Comparison of ENCODE assay signal across 19 cellular contexts in genomic region chr14:91358654-91359210, GRCh38. TPM values are rescaled to one million over a fixed set of nuclear protein-coding genes. Genes with fewer than 3 reads are reported as not detected.
A peak's percentile ranks its signal among the peaks of the same experiment; 100 is the strongest.
DNase-seq lines count a peak whose midpoint lies in the region; ATAC-seq and TF ChIP-seq lines count a peak whose summit lies in the region.
"Had no signal": no experiment of that assay in that cellular context is flagged by ENCODE, and none has a peak within 500 bp of the region (broad histone marks: within the 10 kb centered on the region; RNA-seq: fewer than 3 reads in every experiment).

No MANE protein-coding gene starts in this region.

- TF ChIP-seq POLR2A in uterus (IDR thresholded peaks at IDR 0.05), result no peak
- TF ChIP-seq POLR2A in suprapubic skin (IDR thresholded peaks at IDR 0.05), result no peak

- H3K36me3 ChIP-seq in right atrium auricular region, result no peaks in the 10 kb centered on the region
- no peaks in the 10 kb centered on the region for H3K36me3 ChIP-seq in SU-DHL-6 (ENCODE audit: low read length)
- H3K36me3 ChIP-seq in endodermal cell (ENCODE audit: control insufficient read depth, insufficient read depth, low read length), result peaks cover 3% of the 10 kb centered on the region
- H3K36me3 ChIP-seq in colonic mucosa, result no peaks in the 10 kb centered on the region
- H3K36me3 ChIP-seq in uterus, result no peaks in the 10 kb centered on the region
- H3K36me3 ChIP-seq in suprapubic skin, result no peaks in the 10 kb centered on the region
- H3K36me3 ChIP-seq: SJCRH30 had no signal

- H3K9ac ChIP-seq in SU-DHL-6 (ENCODE audit: low read length), result 0 out of 2 replicates have a peak overlapping the region, but pooled peaks have one; percentile 62
- H3K9ac ChIP-seq in endodermal cell (ENCODE audit: extremely low read depth, low read length, poor library complexity, severe bottlenecking), result no peak overlapping the region
- H3K9ac ChIP-seq in colonic mucosa (ENCODE audit: low read depth in 2 of 2, low read length in 2 of 2), result no peak overlapping the region

- H3K36me3 Mint-ChIP-seq in endodermal cell (ENCODE audit: low read depth), result peaks cover 16% of the 10 kb centered on the region

- H3K9me3 ChIP-seq in right atrium auricular region (no peaks in the 10 kb centered on the region), SU-DHL-6 (ENCODE audit: insufficient read depth, low read length) (no peaks in the 10 kb centered on the region), endodermal cell (ENCODE audit: control insufficient read depth, low read length) (no peaks in the 10 kb centered on the region), colonic mucosa (no peaks in the 10 kb centered on the region), uterus (no peaks in the 10 kb centered on the region), suprapubic skin (no peaks in the 10 kb centered on the region)
- H3K9me3 ChIP-seq: neutrophil, SJCRH30 had no signal

- 91 to 95% methylated on average over 9 to 13 of the region's 13 CpGs for WGBS in endodermal cell (ENCODE audit: insufficient coverage in 1 of 2, insufficient read length in 1 of 2), 2 experiments
- 97% methylated on average over 13 of the region's 13 CpGs for WGBS in suprapubic skin

- H3K4me1 Mint-ChIP-seq in endodermal cell, result peaks cover 6% of the 10 kb centered on the region

- peak; percentile 27 for DNase-seq in Right ventricle myocardium inferior (ENCODE audit: missing footprints)
- no peak for DNase-seq in right atrium auricular region (ENCODE audit: low spot score)
- DNase-seq in endodermal cell, result no peak
- no peak for DNase-seq in colonic mucosa
- no peak for DNase-seq in uterus
- no peak for DNase-seq in suprapubic skin (ENCODE audit: low spot score in 2 of 2)
- DNase-seq in H4 (ENCODE audit: low spot score), result no peak
- DNase-seq: foreskin melanocyte; H9; NCI-H2029; NCI-H510A treated with DMSO at 0.1 percent for 48 hours; retina; stimulated activated CD4-positive, alpha-beta T cell treated with anti-CD3 and anti-CD28 coated beads, Interleukin-15, amount 100 ng/mL, for 24 hours; stimulated activated naive CD8-positive, alpha-beta T cell treated with anti-CD3 and anti-CD28 coated beads, Interleukin-15, Interleukin-2, amounts not matched to agents 100 U/mL and 50 U/mL, for 24 hours had no signal

- peaks cover 66% of the 10 kb centered on the region for H3F3A ChIP-seq in SU-DHL-6 (ENCODE audit: insufficient read depth)

- no peaks in the 10 kb centered on the region for H3K27me3 Mint-ChIP-seq in endodermal cell (ENCODE audit: insufficient read depth)
- H3K27me3 Mint-ChIP-seq: type B pancreatic cell had no signal

- H4K20me1 ChIP-seq in SU-DHL-6 (ENCODE audit: low read depth, low read length), result no peaks in the 10 kb centered on the region

- H3K4me3 ChIP-seq in right atrium auricular region, result no peak overlapping the region
- H3K4me3 ChIP-seq in SU-DHL-6 (ENCODE audit: insufficient read depth, low read length, poor library complexity, severe bottlenecking), result no peak overlapping the region
- no peak overlapping the region for H3K4me3 ChIP-seq in endodermal cell (ENCODE audit: low read length)
- no peak overlapping the region for H3K4me3 ChIP-seq in colonic mucosa
- no peak overlapping the region for H3K4me3 ChIP-seq in uterus
- no peak overlapping the region for H3K4me3 ChIP-seq in suprapubic skin
- H3K4me3 ChIP-seq: coronary artery, SJCRH30 had no signal

- H3K4me2 ChIP-seq in SU-DHL-6 (ENCODE audit: low read depth, low read length, poor library complexity, severe bottlenecking), result peak overlapping the region; percentile 84

- ATAC-seq in Right ventricle myocardium inferior, result no peak
- ATAC-seq: stimulated activated naive CD8-positive, alpha-beta T cell treated with anti-CD3 and anti-CD28 coated beads, Interleukin-15, Interleukin-2, amounts not matched to agents 100 U/mL and 50 U/mL, for 24 hours had no signal

- no peak overlapping the region for H3K4me3 Mint-ChIP-seq in endodermal cell
- H3K4me3 Mint-ChIP-seq: H9, type B pancreatic cell had no signal

- no peaks in the 10 kb centered on the region for H3K9me2 ChIP-seq in SU-DHL-6 (replicated peaks; ENCODE audit: insufficient read depth, low read length)

- H3K27ac ChIP-seq in right atrium auricular region, result no peak overlapping the region
- peak overlapping the region; percentile 99 for H3K27ac ChIP-seq in SU-DHL-6 (ENCODE audit: low read depth, low read length)
- H3K27ac ChIP-seq in endodermal cell (ENCODE audit: low read depth, low read length), result no peak overlapping the region
- H3K27ac ChIP-seq in colonic mucosa, result no peak overlapping the region
- no peak overlapping the region for H3K27ac ChIP-seq in uterus
- H3K27ac ChIP-seq in suprapubic skin, result no peak overlapping the region
- H3K27ac ChIP-seq: coronary artery, neutrophil, SJCRH30 had no signal

- H3K4me1 ChIP-seq in right atrium auricular region (no peaks in the 10 kb centered on the region), endodermal cell (ENCODE audit: control insufficient read depth, insufficient read depth, low read length) (no peaks in the 10 kb centered on the region), colonic mucosa (no peaks in the 10 kb centered on the region), uterus (no peaks in the 10 kb centered on the region), suprapubic skin (peaks cover 30% of the 10 kb centered on the region)

- H3K9me3 Mint-ChIP-seq in endodermal cell, result no peaks in the 10 kb centered on the region
- H3K9me3 Mint-ChIP-seq: H9, type B pancreatic cell had no signal

- H3K27me3 ChIP-seq in right atrium auricular region, result no peaks in the 10 kb centered on the region
- H3K27me3 ChIP-seq in SU-DHL-6 (ENCODE audit: low read length), result no peaks in the 10 kb centered on the region
- H3K27me3 ChIP-seq in endodermal cell (ENCODE audit: control insufficient read depth, insufficient read depth, low read length, poor library complexity, severe bottlenecking), result no peaks in the 10 kb centered on the region
- H3K27me3 ChIP-seq in colonic mucosa, result no peaks in the 10 kb centered on the region
- no peaks in the 10 kb centered on the region for H3K27me3 ChIP-seq in uterus
- no peaks in the 10 kb centered on the region for H3K27me3 ChIP-seq in suprapubic skin
- H3K27me3 ChIP-seq: neutrophil, SJCRH30 had no signal

- H3K27ac Mint-ChIP-seq in endodermal cell, result peak overlapping the region; percentile 68
- H3K27ac Mint-ChIP-seq: type B pancreatic cell had no signal

- TF ChIP-seq CTCF in right atrium auricular region (IDR thresholded peaks at IDR 0.05) (no peak), SU-DHL-6 (IDR thresholded peaks at IDR 0.05; ENCODE audit: insufficient read depth, low read length, poor library complexity, severe bottlenecking) (no peak), endodermal cell (conservative IDR thresholded peaks at IDR 0.05) (no peak), colonic mucosa (IDR thresholded peaks at IDR 0.05) (no peak), uterus (IDR thresholded peaks at IDR 0.05) (no peak), suprapubic skin (IDR thresholded peaks at IDR 0.05) (no peak)

- H2AFZ ChIP-seq in SU-DHL-6 (ENCODE audit: low read depth, low read length, severe bottlenecking), result no peak overlapping the region

- intact Hi-C loops in Right ventricle myocardium inferior (cut with DNase I) (no loop called here), colonic mucosa (cut with DNase I) (loop anchor here (2.0 kb wide), 1 partner anchor 28 kb away; no protein-coding TSS in a partner anchor), uterus (cut with DNase I; ENCODE audit: low total_unique reads) (no loop called here)

- TF ChIP-seq EP300 in suprapubic skin (IDR thresholded peaks at IDR 0.05), result no peak

- H3K79me2 ChIP-seq in SU-DHL-6 (ENCODE audit: insufficient read depth, low read length), result peaks cover 71% of the 10 kb centered on the region

RNA-seq across cellular contexts. Expression of gene CCDC88C, which starts 58.9 kb away (rescaled TPM):
- total RNA-seq in Right ventricle myocardium inferior (3.6 TPM), right atrium auricular region (1 to 10 TPM; 4.0 to 4.4 TPM), endodermal cell (10 to 100 TPM; 50.0 to 50.5 TPM), colonic mucosa (10 to 100 TPM; 45.6 to 48.0 TPM), uterus (10 to 100 TPM in 2 of 4 donors, 1 to 10 TPM in 2; 3.2 to 32.7 (median 11.0) TPM), suprapubic skin (10 to 100 TPM; 16.6 to 25.0 (median 22.8) TPM)
- polyA plus RNA-seq in endodermal cell (2013, experiment 1 of 2), result 26.5 TPM
- polyA plus RNA-seq in endodermal cell (2013, experiment 2 of 2), result 22.2 TPM
- total RNA-seq in H4 (2014; rRNA removed; shearing (Covaris generic)), result 2.3 and 2.4 TPM in 2 replicates
